31 cellular contexts compared by ENCODE assay signal in genomic region chr2:152863826-152864225, GRCh38.
"Had no signal": no experiment of that assay in that cellular context is flagged by ENCODE, and none has a peak within 500 bp of the region (broad histone marks: within the 10 kb centered on the region; RNA-seq: fewer than 3 reads in every experiment).

No MANE protein-coding gene starts in this region.

- H3K36me3 ChIP-seq: neural progenitor cell, ovary, spleen, suprapubic skin, tibial artery, transverse colon, upper lobe of right lung, uterus had no signal

- H3K27me3 ChIP-seq: neural progenitor cell, ovary, spleen, suprapubic skin, testis, tibial artery, transverse colon, upper lobe of right lung, uterus had no signal

- H3K4me1 ChIP-seq: neural progenitor cell, parathyroid adenoma, psoas muscle, spleen, suprapubic skin, testis, tibial artery, transverse colon, upper lobe of right lung, uterus had no signal

- H3K4me3 ChIP-seq: neural progenitor cell, ovary, psoas muscle, skin epidermis, smooth muscle cell, spleen, suprapubic skin, testis, tibial artery, transverse colon, upper lobe of right lung, uterus had no signal

- H3K9ac ChIP-seq: neural progenitor cell, parathyroid adenoma had no signal

- DNase-seq: natural killer cell; occipital lobe; ovary; posterior cingulate gyrus; psoas muscle; right cardiac atrium; spleen; stimulated activated CD4-positive, alpha-beta T cell treated with anti-CD3 and anti-CD28 coated beads, Interleukin-12 subunit alpha, Interleukin-12 subunit beta, amount 100 ng/mL, for 4 hours; stimulated activated CD4-positive, alpha-beta T cell treated with anti-CD3 and anti-CD28 coated beads, Interleukin-1b, Interleukin-23, amount 100 ng/mL, for 48 hours; stimulated activated CD4-positive, alpha-beta T cell treated with anti-CD3 and anti-CD28 coated beads, Interleukin-4, amount 100 ng/mL, for 1 hour; stimulated activated CD4-positive, alpha-beta T cell treated with anti-CD3 and anti-CD28 coated beads, Interleukin-4, amount 100 ng/mL, for 4 hours; stimulated activated CD8-positive, alpha-beta memory T cell treated with anti-CD3 and anti-CD28 coated beads, Interleukin-4, amount 100 ng/mL, for 48 hours; stimulated activated naive CD4-positive, alpha-beta T cell; stimulated activated naive CD8-positive, alpha-beta T cell treated with anti-CD3 and anti-CD28 coated beads, Interleukin-15, amount 100 ng/mL, for 72 hours; stimulated activated naive CD8-positive, alpha-beta T cell treated with anti-CD3 and anti-CD28 coated beads, Interleukin-15, Interleukin-2, amounts not matched to agents 100 U/mL and 50 U/mL, for 24 hours; substantia nigra; testis; tibial artery; transverse colon; upper lobe of right lung; uterus had no signal

- ATAC-seq: natural killer cell; psoas muscle; right cardiac atrium; sciatic nerve; stimulated activated memory B cell treated with anti-CD40 and anti-IgM and Interleukin-4, amounts not matched to agents 10 μg/mL and 1 μg/mL and 100 μg/mL, for 72 hours; stimulated activated naive CD8-positive, alpha-beta T cell treated with anti-CD3 and anti-CD28 coated beads, Interleukin-15, amount 100 ng/mL, for 72 hours; stimulated activated naive CD8-positive, alpha-beta T cell treated with anti-CD3 and anti-CD28 coated beads, Interleukin-15, Interleukin-2, amounts not matched to agents 100 U/mL and 50 U/mL, for 24 hours; upper lobe of right lung had no signal

- H3K4me3 Mint-ChIP-seq: natural killer cell; nephron; neural progenitor cell; stimulated activated memory B cell treated with anti-CD40 and anti-IgM and Interleukin-4, amounts not matched to agents 10 μg/mL and 1 μg/mL and 100 μg/mL, for 72 hours; stimulated activated naive CD8-positive, alpha-beta T cell treated with anti-CD3 and anti-CD28 coated beads, Interleukin-15, amount 100 ng/mL, for 72 hours; type B pancreatic cell had no signal

- H3K36me3 Mint-ChIP-seq: stimulated activated memory B cell treated with anti-CD40 and anti-IgM and Interleukin-4, amounts not matched to agents 10 μg/mL and 1 μg/mL and 100 μg/mL, for 72 hours; type B pancreatic cell had no signal

- H3K9me3 ChIP-seq: ovary, psoas muscle, suprapubic skin, testis, tibial artery, transverse colon, upper lobe of right lung, uterus had no signal

- H3K27ac ChIP-seq: neural progenitor cell, ovary, parathyroid adenoma, psoas muscle, skin epidermis, spleen, suprapubic skin, testis, tibial artery, transverse colon, upper lobe of right lung, uterus had no signal

- H3K27ac Mint-ChIP-seq: natural killer cell; nephron; neural progenitor cell; progenitor cell of endocrine pancreas; stimulated activated memory B cell treated with anti-CD40 and anti-IgM and Interleukin-4, amounts not matched to agents 10 μg/mL and 1 μg/mL and 100 μg/mL, for 72 hours; stimulated activated naive CD8-positive, alpha-beta T cell treated with anti-CD3 and anti-CD28 coated beads, Interleukin-15, amount 100 ng/mL, for 72 hours had no signal

- H3K4me1 Mint-ChIP-seq: natural killer cell; neural progenitor cell; stimulated activated memory B cell treated with anti-CD40 and anti-IgM and Interleukin-4, amounts not matched to agents 10 μg/mL and 1 μg/mL and 100 μg/mL, for 72 hours; stimulated activated naive CD8-positive, alpha-beta T cell treated with anti-CD3 and anti-CD28 coated beads, Interleukin-15, amount 100 ng/mL, for 72 hours had no signal

- H3K27me3 Mint-ChIP-seq: progenitor cell of endocrine pancreas; stimulated activated naive CD8-positive, alpha-beta T cell treated with anti-CD3 and anti-CD28 coated beads, Interleukin-15, amount 100 ng/mL, for 72 hours; type B pancreatic cell had no signal
